Comparison of ENCODE assay signal across 8 cellular contexts in the genomic region with DNA sequence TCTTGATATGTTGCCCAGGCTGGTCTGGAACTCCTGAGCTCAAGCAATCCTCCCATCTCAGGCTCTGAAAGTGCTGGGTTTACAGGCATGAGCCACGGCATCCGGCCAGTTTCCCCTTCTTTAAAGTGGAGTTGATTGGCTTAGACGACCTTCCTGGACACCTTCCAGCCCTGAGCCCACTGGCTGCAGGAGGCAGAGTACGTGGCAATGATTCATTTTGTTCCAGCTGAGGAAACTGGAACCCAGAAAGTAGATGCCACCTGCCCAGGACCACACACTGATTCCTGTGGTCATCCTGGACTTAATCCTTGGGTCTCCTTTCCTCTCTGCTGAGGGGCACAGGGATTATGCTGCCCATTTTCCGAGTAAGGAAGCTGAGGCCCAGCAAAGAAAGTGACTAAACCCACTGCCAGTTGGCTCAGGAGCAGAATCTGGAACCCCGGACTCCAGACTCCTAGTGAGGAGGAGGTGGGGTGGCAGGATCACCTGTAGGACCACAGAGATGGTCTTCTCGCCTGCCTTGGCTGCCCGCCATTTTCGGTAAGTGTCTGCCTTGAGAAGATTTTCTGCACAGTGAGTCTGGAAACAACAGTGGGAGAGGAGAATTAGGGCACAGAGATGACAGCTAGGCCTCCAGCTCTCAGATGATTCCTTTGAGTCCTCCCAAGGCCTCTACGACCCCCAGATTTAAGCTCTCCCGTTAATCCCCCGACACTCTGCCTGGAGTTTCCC. TPM values are rescaled to one million over a fixed set of nuclear protein-coding genes. Genes with fewer than 3 reads are reported as not detected.
DNase-seq lines count a peak whose midpoint lies in the region; ATAC-seq, FAIRE-seq and TF ChIP-seq lines count a peak whose summit lies in the region.

No MANE protein-coding gene starts in this region.

- peaks cover 4% of the 10 kb centered on the region for H3K27me3 Mint-ChIP-seq in memory B cell

- peaks cover 7% of the 10 kb centered on the region; the same call in 1 of the 2 replicates for H3K79me2 ChIP-seq in KMS-11 (ENCODE audit: insufficient read depth, low read depth)
- H3K79me2 ChIP-seq in K562 (ENCODE audit: control insufficient read depth, insufficient read depth, low read length), result peaks cover 12% of the 10 kb centered on the region

- no peaks in the 10 kb centered on the region for H3K9me3 ChIP-seq in BLaER1 treated with 17β-estradiol and CSF1 and Interleukin-3, amounts not matched to agents 10 nM and 100 nM (replicated peaks in 1 of 11)
- H3K9me3 ChIP-seq in K562 (replicated peaks; ENCODE audit: control insufficient read depth, insufficient read depth, low read depth, low read length), result no peaks in the 10 kb centered on the region
- H3K9me3 ChIP-seq in vagina, result no peaks in the 10 kb centered on the region

- H3K9me3 Mint-ChIP-seq in memory B cell, result no peaks in the 10 kb centered on the region

- CTCF ChIA-PET in K562 (lab: Yijun Ruan, JAX; ENCODE audit: low intra/inter-chr PET ratio), result interaction anchor here (0.6 kb wide), 1 partner anchor 143 kb away, joined by 3 read pairs; no protein-coding TSS in a partner anchor

- H3K36me3 Mint-ChIP-seq in memory B cell, result peaks cover 6% of the 10 kb centered on the region

- 22% methylated on average over 12 of the region's 12 CpGs for whole genome bisulfite sequencing in K562 (ENCODE audit: insufficient coverage, low coverage, missing lambda C conversion rate)

- peaks cover 31% of the 10 kb centered on the region for H3K4me1 Mint-ChIP-seq in memory B cell

- H3K36me3 ChIP-seq in BLaER1 treated with 17β-estradiol and CSF1 and Interleukin-3, amounts not matched to agents 10 nM and 100 nM, result peaks cover 8 to 38% (median 17%) of the 10 kb centered on the region in 11 experiments; a peak in 18 of 22 replicates
- no peaks in the 10 kb centered on the region for H3K36me3 ChIP-seq in KMS-11 (ENCODE audit: insufficient read depth)
- H3K36me3 ChIP-seq in K562 (ENCODE audit: control insufficient read depth, insufficient read depth, low read length), result peaks cover 10% of the 10 kb centered on the region; the same call in 2 of the 3 replicates
- H3K36me3 ChIP-seq in vagina, result no peaks in the 10 kb centered on the region

- TF ChIP-seq CTCF in KMS-11 (conservative IDR thresholded peaks at IDR 0.05; ENCODE audit: low read depth, low read length) (no peak), K562 (IDR thresholded peaks at IDR 0.05 in 2 of 3, conservative IDR thresholded peaks at IDR 0.05 in 1 of 3; ENCODE audit: insufficient read depth in 2 of 3, low read depth in 1 of 3, low read length in 3 of 3) (no peak), vagina (IDR thresholded peaks at IDR 0.05) (no peak)

- intact Hi-C loops in K562 (cut with micrococcal nuclease), result loop anchor here (1.0 kb wide), 1 partner anchor 22 kb away; the partner anchor contains the start of genes IRGQ and ZNF576
- intact Hi-C loops in vagina (cut with DNase I), result loop anchor here (5.0 kb wide), 1 partner anchor 37 kb away; no protein-coding TSS in a partner anchor

- ATAC-seq in K562 (no peak), memory B cell (ENCODE audit: low read depth) (no peak)

- peak overlapping the region; percentile 91 for H3K4me3 Mint-ChIP-seq in memory B cell

- H3K27ac ChIP-seq in BLaER1 treated with 17β-estradiol and CSF1 and Interleukin-3, amounts not matched to agents 10 nM and 100 nM, result peak overlapping the region; percentile 69 to 90 (median 85)
- H3K27ac ChIP-seq in KMS-11, result peak overlapping the region; percentile 70
- H3K27ac ChIP-seq in K562 (ENCODE audit: extremely low read depth, low read depth, low read length), result peak overlapping the region; percentile 83
- peak overlapping the region; percentile 80 for H3K27ac ChIP-seq in vagina

- H3K9me1 ChIP-seq in K562 (ENCODE audit: control insufficient read depth, insufficient read depth, low read length), result no peaks in the 10 kb centered on the region

- FAIRE-seq in K562 (lab: Jason Lieb, UNC), result no peak

- no peak for TF ChIP-seq RAD21 in K562 (CRISPR knock-in tag; conservative IDR thresholded peaks at IDR 0.05 in 1 of 2, IDR thresholded peaks at IDR 0.05 in 1 of 2)

- H3K27ac Mint-ChIP-seq in memory B cell, result peak overlapping the region; percentile 98

- H2AFZ ChIP-seq in KMS-11 (ENCODE audit: low read depth) (peak overlapping the region; percentile 94), K562 (ENCODE audit: low read depth, low read length) (peak overlapping the region; percentile 97)

- TF ChIP-seq EP300 in K562 (IDR thresholded peaks at IDR 0.05; ENCODE audit: low read length), result no peak

- in situ Hi-C loops in K562 (cut with MboI), result no loop called here

- peak overlapping the region; percentile 72 to 87 (median 82) for H3K4me3 ChIP-seq in BLaER1 treated with 17β-estradiol and CSF1 and Interleukin-3, amounts not matched to agents 10 nM and 100 nM
- H3K4me3 ChIP-seq in KMS-11 (IDR thresholded peaks at IDR 0.05; ENCODE audit: insufficient read depth, low read depth, low read length), result peak overlapping the region; percentile 82
- H3K4me3 ChIP-seq in K562, result peak overlapping the region; percentile 91
- H3K4me3 ChIP-seq in vagina, result peak overlapping the region; percentile 71 to 93

- no peaks in the 10 kb centered on the region for H3K27me3 ChIP-seq in BLaER1 treated with 17β-estradiol and CSF1 and Interleukin-3, amounts not matched to agents 10 nM and 100 nM
- H3K27me3 ChIP-seq in KMS-11 (ENCODE audit: insufficient read depth, low read depth) (no peaks in the 10 kb centered on the region; the same call in 1 of the 2 replicates), K562 (ENCODE audit: control insufficient read depth in 2 of 2, insufficient read depth in 2 of 2, low read length in 2 of 2) (no peaks in the 10 kb centered on the region; a peak in 1 of 5 replicates), vagina (no peaks in the 10 kb centered on the region)

- no peaks in the 10 kb centered on the region for H4K20me1 ChIP-seq in BLaER1 treated with 17β-estradiol and CSF1 and Interleukin-3, amounts not matched to agents 10 nM and 100 nM
- H4K20me1 ChIP-seq in KMS-11 (ENCODE audit: insufficient read depth) (no peaks in the 10 kb centered on the region), K562 (replicated peaks; ENCODE audit: control insufficient read depth, insufficient read depth, low read length) (no peaks in the 10 kb centered on the region; the same call in 1 of the 2 replicates)

- peaks cover 47 to 76% (median 69%) of the 10 kb centered on the region in 10 experiments for H3K4me1 ChIP-seq in BLaER1 treated with 17β-estradiol and CSF1 and Interleukin-3, amounts not matched to agents 10 nM and 100 nM
- H3K4me1 ChIP-seq in KMS-11 (ENCODE audit: low read depth, poor library complexity, severe bottlenecking) (peaks cover 22% of the 10 kb centered on the region), K562 (replicated peaks in 1 of 2; ENCODE audit: control insufficient read depth in 2 of 2, insufficient read depth in 2 of 2, low read length in 2 of 2) (peaks cover 5 to 16% of the 10 kb centered on the region in 2 experiments; a peak in 3 of 5 replicates), vagina (peaks cover 17% of the 10 kb centered on the region)

- peak overlapping the region; percentile 83 to 94 (median 87) for H3K9ac ChIP-seq in BLaER1 treated with 17β-estradiol and CSF1 and Interleukin-3, amounts not matched to agents 10 nM and 100 nM
- H3K9ac ChIP-seq in KMS-11 (peak overlapping the region; percentile 88), K562 (ENCODE audit: insufficient read depth in 1 of 2, low read depth in 2 of 2, low read length in 2 of 2) (peak overlapping the region; percentile 92 to 93)

- POLR2A ChIA-PET in K562 (lab: Yijun Ruan, JAX), result interaction anchor here (0.7 to 2.0 kb wide), 7 partner anchors 10 to 87 kb away, joined by 3 to 7 read pairs (median 3); partner anchors contain the start of genes IRGQ and ZNF576

- DNase-seq in K562 (ENCODE audit: extremely low read depth in 1 of 4, low spot score in 3 of 4) (no peak), memory B cell (ENCODE audit: low spot score in 2 of 2) (no peak), vagina (ENCODE audit: extremely low spot score in 2 of 2) (no peak), AG08396 (ENCODE audit: low spot score) (no peak), cortex of kidney (lab: John Stamatoyannopoulos, UW) (no peak), Kasumi-1 (lab: John Stamatoyannopoulos, UW) (no peak)

- peak overlapping the region; percentile 94 to 98 (median 96) for H3K4me2 ChIP-seq in BLaER1 treated with 17β-estradiol and CSF1 and Interleukin-3, amounts not matched to agents 10 nM and 100 nM
- peak overlapping the region; percentile 74 for H3K4me2 ChIP-seq in KMS-11
- peak overlapping the region; percentile 97 for H3K4me2 ChIP-seq in K562 (ENCODE audit: insufficient read depth, low read length)

- TSS peak; percentile 51 for BruUV-seq in K562 (replicated peaks; lab: Mats Ljungman, UMichigan)

- no peak for TF ChIP-seq POLR2A in K562 (conservative IDR thresholded peaks at IDR 0.05)
- no peak for TF ChIP-seq POLR2A in vagina (IDR thresholded peaks at IDR 0.05)

RNA-seq across cellular contexts. Expression of gene XRCC1, which starts 0.7 kb away (rescaled TPM):
- total RNA-seq in K562 (2011; cell fraction: chromatin; rRNA removed; ENCODE audit: low replicate concordance), result 25.5 and 58.8 TPM in 2 replicates
- 39.7 and 51.4 TPM in 2 replicates for total RNA-seq in K562 (2011; cell fraction: nucleolus; rRNA removed)
- 27.4 and 37.4 TPM in 2 replicates for total RNA-seq in K562 (2011; cell fraction: nucleoplasm; rRNA removed)
- 31.5 and 40.2 TPM in 2 replicates for total RNA-seq in K562 (2014; rRNA removed)
- total RNA-seq in K562 (2014; rRNA removed; fragmentation: Illumina TruSeq; extraction: Trizol), result 10.4 and 13.7 TPM in 2 replicates
- total RNA-seq in K562 (2015; rRNA removed; fragmentation: Illumina TruSeq; extraction: Trizol), result 24.4 and 24.9 TPM in 2 replicates
- 24.9 and 27.9 TPM in 2 replicates for total RNA-seq in K562 (2021)
- 21.8 and 23.3 TPM in 2 replicates for polyA plus RNA-seq in K562 (2011; rRNA removed)
- 24.3 and 42.9 TPM in 2 replicates for polyA plus RNA-seq in K562 (2011; cell fraction: cytosol; rRNA removed)
- polyA plus RNA-seq in K562 (2011; cell fraction: nucleus; rRNA removed), result 24.5 and 33.4 TPM in 2 replicates
- polyA plus RNA-seq in K562 (2012), result 32.0 and 53.8 TPM in 2 replicates
- 36.9 and 37.0 TPM in 2 replicates for polyA plus RNA-seq in K562 (2014; fragmentation: Illumina TruSeq; extraction: Trizol)
- 1 to 10 TPM; 1.5 to 5.2 TPM for polyA plus RNA-seq in K562 (2014; fragmentation: Nextera tagmentation; extraction: Ambion mirVana)
- polyA plus RNA-seq in K562 (2014; rRNA removed), result 33.8 and 34.9 TPM in 2 replicates
- polyA minus RNA-seq in K562 (2011; rRNA and poly(A)+ RNA removed), result 15.2 and 24.9 TPM in 2 replicates
- 20.2 and 26.3 TPM in 2 replicates for polyA minus RNA-seq in K562 (2011; cell fraction: cytosol; rRNA and poly(A)+ RNA removed)
- polyA minus RNA-seq in K562 (2011; cell fraction: nucleus; rRNA and poly(A)+ RNA removed), result 17.1 and 18.3 TPM in 2 replicates
- 20.9 TPM for total RNA-seq in vagina

RNA-seq across cellular contexts. Expression of gene PINLYP, which starts 1.0 kb away (rescaled TPM):
- 0.30 and 1.1 TPM in 2 replicates for total RNA-seq in K562 (2011; cell fraction: chromatin; rRNA removed; ENCODE audit: low replicate concordance)
- total RNA-seq in K562 (2011; cell fraction: nucleolus; rRNA removed), result 0.66 and 1.0 TPM in 2 replicates
- total RNA-seq in K562 (2011; cell fraction: nucleoplasm; rRNA removed), result 0.76 and 0.95 TPM in 2 replicates
- total RNA-seq in K562 (2014; rRNA removed) (1.1 TPM in 2 replicates), K562 (2014; rRNA removed; fragmentation: Illumina TruSeq; extraction: Trizol) (1.1 and 1.7 TPM in 2 replicates), K562 (2015; rRNA removed; fragmentation: Illumina TruSeq; extraction: Trizol) (2.2 and 2.7 TPM in 2 replicates), K562 (2021) (1.00 and 2.4 TPM in 2 replicates), vagina (8.8 TPM)
- polyA plus RNA-seq in K562 (2011; rRNA removed) (1.0 and 1.5 TPM in 2 replicates), K562 (2014; fragmentation: Illumina TruSeq; extraction: Trizol) (2.8 and 4.7 TPM in 2 replicates), K562 (2014; fragmentation: Nextera tagmentation; extraction: Ambion mirVana) (1 to 10 TPM; 4.6 to 6.0 TPM), K562 (2014; rRNA removed) (6.7 and 8.0 TPM in 2 replicates)
- 0.73 and 1.8 TPM in 2 replicates for polyA plus RNA-seq in K562 (2011; cell fraction: cytosol; rRNA removed)
- polyA plus RNA-seq in K562 (2011; cell fraction: nucleus; rRNA removed), result 0.51 and 0.56 TPM in 2 replicates
- polyA plus RNA-seq in K562 (2012), result 3.9 and 4.2 TPM in 2 replicates
- polyA minus RNA-seq in K562 (2011; rRNA and poly(A)+ RNA removed), result 0.11 and 0.24 TPM in 2 replicates
- polyA minus RNA-seq in K562 (2011; cell fraction: cytosol; rRNA and poly(A)+ RNA removed), result not detected in 2 replicates
- 0.67 TPM in 1 of 2 replicates, not detected in the other for polyA minus RNA-seq in K562 (2011; cell fraction: nucleus; rRNA and poly(A)+ RNA removed)

RNA-seq across cellular contexts. Expression of gene IRGQ, which starts 21.3 kb away (rescaled TPM):
- 18.5 and 25.1 TPM in 2 replicates for total RNA-seq in K562 (2011; cell fraction: chromatin; rRNA removed; ENCODE audit: low replicate concordance)
- total RNA-seq in K562 (2011; cell fraction: nucleolus; rRNA removed), result 14.3 and 16.3 TPM in 2 replicates
- 23.6 and 35.4 TPM in 2 replicates for total RNA-seq in K562 (2011; cell fraction: nucleoplasm; rRNA removed)
- 5.3 and 7.3 TPM in 2 replicates for total RNA-seq in K562 (2014; rRNA removed)
- total RNA-seq in K562 (2014; rRNA removed; fragmentation: Illumina TruSeq; extraction: Trizol), result 8.8 and 9.6 TPM in 2 replicates
- total RNA-seq in K562 (2015; rRNA removed; fragmentation: Illumina TruSeq; extraction: Trizol), result 7.8 and 7.9 TPM in 2 replicates
- 16.8 and 19.2 TPM in 2 replicates for total RNA-seq in K562 (2021)
- polyA plus RNA-seq in K562 (2011; rRNA removed), result 8.3 and 11.2 TPM in 2 replicates
- polyA plus RNA-seq in K562 (2011; cell fraction: cytosol; rRNA removed), result 6.4 and 14.2 TPM in 2 replicates
- 7.0 and 10.7 TPM in 2 replicates for polyA plus RNA-seq in K562 (2011; cell fraction: nucleus; rRNA removed)
- 2.1 and 2.5 TPM in 2 replicates for polyA plus RNA-seq in K562 (2012)
- polyA plus RNA-seq in K562 (2014; fragmentation: Illumina TruSeq; extraction: Trizol), result 3.4 and 5.1 TPM in 2 replicates
- 10 to 100 TPM in 1 of 2 experiments, 1 to 10 TPM in 1; 3.5 to 11.2 TPM for polyA plus RNA-seq in K562 (2014; fragmentation: Nextera tagmentation; extraction: Ambion mirVana)
- 6.2 and 6.6 TPM in 2 replicates for polyA plus RNA-seq in K562 (2014; rRNA removed)
- polyA minus RNA-seq in K562 (2011; rRNA and poly(A)+ RNA removed), result 13.0 and 15.6 TPM in 2 replicates
- 8.6 and 11.0 TPM in 2 replicates for polyA minus RNA-seq in K562 (2011; cell fraction: cytosol; rRNA and poly(A)+ RNA removed)
- polyA minus RNA-seq in K562 (2011; cell fraction: nucleus; rRNA and poly(A)+ RNA removed), result 2.2 and 3.3 TPM in 2 replicates
- 11.0 TPM for total RNA-seq in vagina

RNA-seq across cellular contexts. Expression of gene ZNF576, which starts 21.8 kb away (rescaled TPM):
- 16.8 and 39.5 TPM in 2 replicates for total RNA-seq in K562 (2011; cell fraction: chromatin; rRNA removed; ENCODE audit: low replicate concordance)
- total RNA-seq in K562 (2011; cell fraction: nucleolus; rRNA removed), result 33.8 and 38.9 TPM in 2 replicates
- total RNA-seq in K562 (2011; cell fraction: nucleoplasm; rRNA removed), result 35.0 and 41.2 TPM in 2 replicates
- 7.1 and 16.2 TPM in 2 replicates for total RNA-seq in K562 (2014; rRNA removed)
- total RNA-seq in K562 (2014; rRNA removed; fragmentation: Illumina TruSeq; extraction: Trizol), result 5.6 and 6.8 TPM in 2 replicates
- total RNA-seq in K562 (2015; rRNA removed; fragmentation: Illumina TruSeq; extraction: Trizol), result 8.8 and 9.9 TPM in 2 replicates
- total RNA-seq in K562 (2021), result 14.2 and 18.2 TPM in 2 replicates
- polyA plus RNA-seq in K562 (2011; rRNA removed), result 7.3 and 9.7 TPM in 2 replicates
- polyA plus RNA-seq in K562 (2011; cell fraction: cytosol; rRNA removed), result 14.2 and 34.8 TPM in 2 replicates
- 10.6 and 13.3 TPM in 2 replicates for polyA plus RNA-seq in K562 (2011; cell fraction: nucleus; rRNA removed)
- polyA plus RNA-seq in K562 (2012), result 12.8 and 12.9 TPM in 2 replicates
- polyA plus RNA-seq in K562 (2014; fragmentation: Illumina TruSeq; extraction: Trizol), result 12.5 and 12.7 TPM in 2 replicates
- polyA plus RNA-seq in K562 (2014; fragmentation: Nextera tagmentation; extraction: Ambion mirVana), result 10 to 100 TPM; 12.2 to 18.2 TPM
- 12.8 and 17.4 TPM in 2 replicates for polyA plus RNA-seq in K562 (2014; rRNA removed)
- polyA minus RNA-seq in K562 (2011; rRNA and poly(A)+ RNA removed), result 6.4 and 8.1 TPM in 2 replicates
- 5.5 and 6.7 TPM in 2 replicates for polyA minus RNA-seq in K562 (2011; cell fraction: cytosol; rRNA and poly(A)+ RNA removed)
- polyA minus RNA-seq in K562 (2011; cell fraction: nucleus; rRNA and poly(A)+ RNA removed), result 12.8 and 16.1 TPM in 2 replicates
- 21.9 TPM for total RNA-seq in vagina

RNA-seq across cellular contexts. Expression of gene SRRM5, which starts 37.3 kb away (rescaled TPM):
- 1.0 and 1.2 TPM in 2 replicates for total RNA-seq in K562 (2011; cell fraction: chromatin; rRNA removed; ENCODE audit: low replicate concordance)
- total RNA-seq in K562 (2011; cell fraction: nucleolus; rRNA removed), result 0.33 TPM in 1 of 2 replicates, not detected in the other
- 0.23 and 0.29 TPM in 2 replicates for total RNA-seq in K562 (2011; cell fraction: nucleoplasm; rRNA removed)
- 0.08 and 0.09 TPM in 2 replicates for total RNA-seq in K562 (2014; rRNA removed)
- total RNA-seq in K562 (2014; rRNA removed; fragmentation: Illumina TruSeq; extraction: Trizol), result 0.13 and 0.25 TPM in 2 replicates
- total RNA-seq in K562 (2015; rRNA removed; fragmentation: Illumina TruSeq; extraction: Trizol), result 0.08 and 0.18 TPM in 2 replicates
- 0.11 and 0.18 TPM in 2 replicates for total RNA-seq in K562 (2021)
- polyA plus RNA-seq in K562 (2011; rRNA removed), result 0.10 and 0.18 TPM in 2 replicates
- polyA plus RNA-seq in K562 (2011; cell fraction: cytosol; rRNA removed), result 0.01 and 0.03 TPM in 2 replicates
- polyA plus RNA-seq in K562 (2011; cell fraction: nucleus; rRNA removed), result 0.29 and 0.67 TPM in 2 replicates
- polyA plus RNA-seq in K562 (2012), result 0.26 and 0.37 TPM in 2 replicates
- 0.43 and 0.45 TPM in 2 replicates for polyA plus RNA-seq in K562 (2014; fragmentation: Illumina TruSeq; extraction: Trizol)
- not detected for polyA plus RNA-seq in K562 (2014; fragmentation: Nextera tagmentation; extraction: Ambion mirVana)
- 0.25 and 0.36 TPM in 2 replicates for polyA plus RNA-seq in K562 (2014; rRNA removed)
- polyA minus RNA-seq in K562 (2011; rRNA and poly(A)+ RNA removed), result 0.12 TPM in 1 of 2 replicates, not detected in the other
- polyA minus RNA-seq in K562 (2011; cell fraction: cytosol; rRNA and poly(A)+ RNA removed), result not detected in 2 replicates
- polyA minus RNA-seq in K562 (2011; cell fraction: nucleus; rRNA and poly(A)+ RNA removed), result 0.22 TPM in 1 of 2 replicates, not detected in the other
- 0.98 TPM for total RNA-seq in vagina
